In genomic region chr2:113291191-113291590, GRCh38 we compare ENCODE assay signal across 18 cellular contexts. TPM values are rescaled to one million over a fixed set of nuclear protein-coding genes. Genes with fewer than 3 reads are reported as not detected.
DNase-seq lines count a peak whose midpoint lies in the region; ATAC-seq and TF ChIP-seq lines count a peak whose summit lies in the region.
"Had no signal": no experiment of that assay in that cellular context is flagged by ENCODE, and none has a peak within 500 bp of the region (broad histone marks: within the 10 kb centered on the region; RNA-seq: fewer than 3 reads in every experiment).

No MANE protein-coding gene starts in this region.

- peaks cover 66% of the 10 kb centered on the region for H3K27me3 ChIP-seq in NT2/D1 (ENCODE audit: insufficient read depth, insufficient read length)
- peaks cover 28% of the 10 kb centered on the region for H3K27me3 ChIP-seq in left ventricle myocardium inferior (ENCODE audit: low read depth)
- peaks cover 8% of the 10 kb centered on the region for H3K27me3 ChIP-seq in upper lobe of right lung
- H3K27me3 ChIP-seq in trophoblast cell (ENCODE audit: insufficient read depth, low read length) = peaks cover 19% of the 10 kb centered on the region
- H3K27me3 ChIP-seq: SJSA1 had no signal

- DNase-seq in NT2/D1 (ENCODE audit: low read depth, low spot score) = no peak
- DNase-seq in left ventricle myocardium inferior = no peak
- DNase-seq in mucosa of descending colon = peak; percentile 31 to 59 (median 54)
- DNase-seq in upper lobe of right lung = no peak
- DNase-seq in trophoblast cell = no peak
- no peak for DNase-seq in stimulated activated CD4-positive, alpha-beta T cell treated with anti-CD3 and anti-CD28 coated beads, Interleukin-4, amount 100 ng/mL, for 1 hour
- DNase-seq: activated CD4-positive, alpha-beta T cell treated with anti-CD3 and anti-CD28 coated beads for 1 hour; activated CD8-positive, alpha-beta memory T cell treated with anti-CD3 and anti-CD28 coated beads, Interleukin-2, amount 10 ng/mL, durations not matched to agents 7 days and 5 days; activated effector memory CD4-positive, alpha-beta T cell treated with Interleukin-2 at 50 U/mL for 16 hours; COR-L47; KG1; NCI-H1048; NCI-H2081 treated with DMSO at 0.1 percent for 48 hours; NCI-H748 treated with DMSO at 0.1 percent for 48 hours had no signal

- no peaks in the 10 kb centered on the region for H3K79me2 ChIP-seq in trophoblast cell (ENCODE audit: control insufficient read depth, insufficient read depth, low read length, poor library complexity)

- no peak for TF ChIP-seq CTCF in left ventricle myocardium inferior (IDR thresholded peaks at IDR 0.05; ENCODE audit: borderline replicate concordance)
- TF ChIP-seq CTCF in mucosa of descending colon (IDR thresholded peaks at IDR 0.05) = no peak
- no peak for TF ChIP-seq CTCF in upper lobe of right lung (IDR thresholded peaks at IDR 0.05)

- no peak overlapping the region for H2AFZ ChIP-seq in trophoblast cell (ENCODE audit: insufficient read depth, low read length, poor library complexity)

- H3K23ac ChIP-seq in trophoblast cell (ENCODE audit: low read length) = no peak overlapping the region

- H3K4me2 ChIP-seq in trophoblast cell (ENCODE audit: low read length) = no peak overlapping the region

- no peak overlapping the region for H2BK5ac ChIP-seq in trophoblast cell (ENCODE audit: low read depth, low read length, poor library complexity)

- WGBS in trophoblast cell (ENCODE audit: extremely low coverage, insufficient coverage, insufficient read length) = no CpG with 5 or more reads among the region's 28 CpGs

- no peak overlapping the region for H3K18ac ChIP-seq in trophoblast cell (ENCODE audit: low read length)

- H3K9ac ChIP-seq in NT2/D1 (ENCODE audit: insufficient read length, low read depth) (no peak overlapping the region), trophoblast cell (ENCODE audit: low read length) (no peak overlapping the region)

- ATAC-seq in mucosa of descending colon (peak; percentile 42), upper lobe of right lung (peak; percentile 36), GM21576 (IDR thresholded peaks at IDR 0.05; ENCODE audit: unreplicated experiment) (no peak)
- ATAC-seq: activated CD8-positive, alpha-beta memory T cell treated with anti-CD3 and anti-CD28 coated beads, Interleukin-2, amount 10 ng/mL, durations not matched to agents 7 days and 5 days; sciatic nerve had no signal

- no peak overlapping the region for H2AK5ac ChIP-seq in trophoblast cell (ENCODE audit: low read length)

- H3K9me3 ChIP-seq in NT2/D1 (ENCODE audit: insufficient read depth, low read length) = no peaks in the 10 kb centered on the region
- no peaks in the 10 kb centered on the region for H3K9me3 ChIP-seq in left ventricle myocardium inferior (replicated peaks)
- no peaks in the 10 kb centered on the region for H3K9me3 ChIP-seq in mucosa of descending colon
- H3K9me3 ChIP-seq in upper lobe of right lung = no peaks in the 10 kb centered on the region
- no peaks in the 10 kb centered on the region for H3K9me3 ChIP-seq in trophoblast cell (ENCODE audit: insufficient read depth, low read depth, low read length)
- H3K9me3 ChIP-seq: SJSA1 had no signal

- H4K8ac ChIP-seq in trophoblast cell (ENCODE audit: low read depth, low read length) = no peak overlapping the region

- no peak overlapping the region for H4K91ac ChIP-seq in trophoblast cell (ENCODE audit: low read depth, low read length)

- H3K4ac ChIP-seq in trophoblast cell (ENCODE audit: low read depth, low read length) = no peak overlapping the region

- no peak overlapping the region for H2BK120ac ChIP-seq in trophoblast cell (ENCODE audit: insufficient read depth, low read length, poor library complexity)

- H3K4me1 ChIP-seq in NT2/D1 (ENCODE audit: insufficient read depth, insufficient read length) (peaks cover 1% of the 10 kb centered on the region), left ventricle myocardium inferior (peaks cover 10% of the 10 kb centered on the region), mucosa of descending colon (ENCODE audit: low read depth) (no peaks in the 10 kb centered on the region), upper lobe of right lung (no peaks in the 10 kb centered on the region), trophoblast cell (ENCODE audit: control insufficient read depth in 1 of 2, insufficient read depth in 2 of 2, low read length in 2 of 2) (no peaks in the 10 kb centered on the region)

- no peak overlapping the region for H4K12ac ChIP-seq in trophoblast cell (ENCODE audit: low read depth, low read length)

- H3K4me3 ChIP-seq in NT2/D1 (ENCODE audit: insufficient read length, low read depth) (peak overlapping the region; percentile 4), left ventricle myocardium inferior (no peak overlapping the region), mucosa of descending colon (no peak overlapping the region), upper lobe of right lung (no peak overlapping the region), trophoblast cell (ENCODE audit: low read depth, low read length) (no peak overlapping the region)
- H3K4me3 ChIP-seq: SJSA1 had no signal

- H3K36me3 ChIP-seq in NT2/D1 (ENCODE audit: insufficient read depth, insufficient read length, low read length) (no peaks in the 10 kb centered on the region), left ventricle myocardium inferior (no peaks in the 10 kb centered on the region), mucosa of descending colon (ENCODE audit: low read depth) (no peaks in the 10 kb centered on the region), upper lobe of right lung (no peaks in the 10 kb centered on the region), trophoblast cell (ENCODE audit: control insufficient read depth in 1 of 2, insufficient read depth in 2 of 2, low read length in 2 of 2) (no peaks in the 10 kb centered on the region)
- H3K36me3 ChIP-seq: SJSA1 had no signal

- H2BK12ac ChIP-seq in trophoblast cell (ENCODE audit: low read length) = no peak overlapping the region

- H3K14ac ChIP-seq in trophoblast cell (ENCODE audit: low read length) = no peak overlapping the region

- intact Hi-C loops in left ventricle myocardium inferior (cut with micrococcal nuclease) (no loop called here), mucosa of descending colon (cut with DNase I, micrococcal nuclease) (no loop called here), upper lobe of right lung (cut with DNase I) (no loop called here)

- no peaks in the 10 kb centered on the region for H3K79me1 ChIP-seq in trophoblast cell (ENCODE audit: low read length)

- H3K27ac ChIP-seq in left ventricle myocardium inferior (replicated peaks) = peak overlapping the region; percentile 12
- H3K27ac ChIP-seq in upper lobe of right lung = no peak overlapping the region
- no peak overlapping the region for H3K27ac ChIP-seq in trophoblast cell (ENCODE audit: low read depth, low read length)
- H3K27ac ChIP-seq: SJSA1 had no signal

RNA-seq across cellular contexts. Expression of gene PAX8, which starts 12.5 kb away (rescaled TPM):
- total RNA-seq in left ventricle myocardium inferior (0.44 TPM), mucosa of descending colon (1 to 10 TPM in 2 of 3 donors, under 1 TPM in 1; 0.82 to 6.2 (median 4.8) TPM), upper lobe of right lung (1.6 TPM)
- polyA plus RNA-seq in trophoblast cell (2013) = not detected in 2 replicates
- total RNA-seq: G401, SJSA1 had no signal

Comparison
In these comparisons a context has a peak if more than half of its experiments do, and no peak if none do; other contexts are left out.
1. DNase-seq: peak in mucosa of descending colon (3 of 3); none in NT2/D1 (single experiment), left ventricle myocardium inferior (single experiment), upper lobe of right lung (single experiment), trophoblast cell (0 of 2) and stimulated activated CD4-positive, alpha-beta T cell treated with anti-CD3 and anti-CD28 coated beads, Interleukin-4, amount 100 ng/mL, for 1 hour (single experiment).